ENCODE assay signal across 11 cellular contexts in genomic region chr4:67699603-67700002, GRCh38. TPM values are rescaled to one million over a fixed set of nuclear protein-coding genes. Genes with fewer than 3 reads are reported as not detected.
DNase-seq lines count a peak whose midpoint lies in the region; ATAC-seq and TF ChIP-seq lines count a peak whose summit lies in the region.
"Had no signal": no experiment of that assay in that cellular context is flagged by ENCODE, and none has a peak within 500 bp of the region (broad histone marks: within the 10 kb centered on the region; RNA-seq: fewer than 3 reads in every experiment).

No MANE protein-coding gene starts in this region.

- H3K27me3 Mint-ChIP-seq in activated CD4-positive, alpha-beta T cell treated with anti-CD3 and anti-CD28 coated beads, Interleukin-2, amount 10 ng/mL, durations not matched to agents 7 days and 5 days: no peaks in the 10 kb centered on the region
- no peaks in the 10 kb centered on the region for H3K27me3 Mint-ChIP-seq in T-helper 17 cell
- H3K27me3 Mint-ChIP-seq in stimulated activated naive B cell treated with anti-CD40 and anti-IgM and Interleukin-4, amounts not matched to agents 10 μg/mL and 1 μg/mL and 100 μg/mL, for 72 hours: no peaks in the 10 kb centered on the region

- peaks cover 57% of the 10 kb centered on the region for H3K4me1 Mint-ChIP-seq in activated CD4-positive, alpha-beta T cell treated with anti-CD3 and anti-CD28 coated beads, Interleukin-2, amount 10 ng/mL, durations not matched to agents 7 days and 5 days
- peaks cover 40% of the 10 kb centered on the region for H3K4me1 Mint-ChIP-seq in T-helper 17 cell
- H3K4me1 Mint-ChIP-seq in stimulated activated naive B cell treated with anti-CD40 and anti-IgM and Interleukin-4, amounts not matched to agents 10 μg/mL and 1 μg/mL and 100 μg/mL, for 72 hours: peaks cover 19 to 30% of the 10 kb centered on the region in 2 donors

- no peak for ATAC-seq in T-helper 17 cell
- ATAC-seq in stimulated activated naive B cell treated with anti-CD40 and anti-IgM and Interleukin-4, amounts not matched to agents 10 μg/mL and 1 μg/mL and 100 μg/mL, for 72 hours (replicated peaks): no peak

- peaks cover 7% of the 10 kb centered on the region for H3K9me3 Mint-ChIP-seq in activated CD4-positive, alpha-beta T cell treated with anti-CD3 and anti-CD28 coated beads, Interleukin-2, amount 10 ng/mL, durations not matched to agents 7 days and 5 days
- peaks cover 0 to 3% of the 10 kb centered on the region in 2 donors for H3K9me3 Mint-ChIP-seq in stimulated activated naive B cell treated with anti-CD40 and anti-IgM and Interleukin-4, amounts not matched to agents 10 μg/mL and 1 μg/mL and 100 μg/mL, for 72 hours

- H3K9me3 ChIP-seq in T-helper 17 cell (ENCODE audit: control insufficient read depth, low read length, poor library complexity, severe bottlenecking): no peaks in the 10 kb centered on the region

- TF ChIP-seq CTCF in foreskin fibroblast (IDR thresholded peaks at IDR 0.05; ENCODE audit: low read depth, low read length): no peak

- no peak for DNase-seq in activated CD4-positive, alpha-beta T cell treated with anti-CD3 and anti-CD28 coated beads, Interleukin-2, amount 10 ng/mL, durations not matched to agents 7 days and 5 days
- DNase-seq in activated CD4-positive, alpha-beta T cell treated with anti-CD3 and anti-CD28 coated beads for 4 hours: no peak
- no peak for DNase-seq in T-helper 17 cell
- no peak for DNase-seq in foreskin fibroblast
- DNase-seq in stimulated activated naive B cell treated with anti-CD40 and anti-IgM and Interleukin-4, amounts not matched to agents 10 μg/mL and 1 μg/mL and 100 μg/mL, for 72 hours: no peak
- DNase-seq in G401 (ENCODE audit: low spot score): no peak
- DNase-seq in EL: no peak
- DNase-seq in H4 (ENCODE audit: low spot score): no peak
- DNase-seq: GOT3, NCI-H446 had no signal

- POLR2A ChIA-PET in activated CD4-positive, alpha-beta T cell treated with anti-CD3 and anti-CD28 coated beads, Interleukin-2, amount 10 ng/mL, durations not matched to agents 7 days and 5 days (lab: Charles Lee): no interaction called here

- peaks cover 54% of the 10 kb centered on the region for H3K36me3 Mint-ChIP-seq in activated CD4-positive, alpha-beta T cell treated with anti-CD3 and anti-CD28 coated beads, Interleukin-2, amount 10 ng/mL, durations not matched to agents 7 days and 5 days (ENCODE audit: low read depth)
- H3K36me3 Mint-ChIP-seq in T-helper 17 cell (ENCODE audit: low read depth): peaks cover 10% of the 10 kb centered on the region
- peaks cover 16 to 39% of the 10 kb centered on the region in 2 donors for H3K36me3 Mint-ChIP-seq in stimulated activated naive B cell treated with anti-CD40 and anti-IgM and Interleukin-4, amounts not matched to agents 10 μg/mL and 1 μg/mL and 100 μg/mL, for 72 hours

- H3K4me3 ChIP-seq in foreskin fibroblast (ENCODE audit: low read depth in 1 of 2, low read length in 2 of 2): peak overlapping the region; percentile 72 to 81

- H3K27ac Mint-ChIP-seq in activated CD4-positive, alpha-beta T cell treated with anti-CD3 and anti-CD28 coated beads, Interleukin-2, amount 10 ng/mL, durations not matched to agents 7 days and 5 days: peak overlapping the region; percentile 96
- H3K27ac Mint-ChIP-seq in T-helper 17 cell: peak overlapping the region; percentile 92
- peak overlapping the region; percentile 9 for H3K27ac Mint-ChIP-seq in stimulated activated naive B cell treated with anti-CD40 and anti-IgM and Interleukin-4, amounts not matched to agents 10 μg/mL and 1 μg/mL and 100 μg/mL, for 72 hours

- peak overlapping the region; percentile 92 for H3K4me3 Mint-ChIP-seq in activated CD4-positive, alpha-beta T cell treated with anti-CD3 and anti-CD28 coated beads, Interleukin-2, amount 10 ng/mL, durations not matched to agents 7 days and 5 days
- peak overlapping the region; percentile 97 for H3K4me3 Mint-ChIP-seq in T-helper 17 cell
- peak overlapping the region; percentile 98 for H3K4me3 Mint-ChIP-seq in stimulated activated naive B cell treated with anti-CD40 and anti-IgM and Interleukin-4, amounts not matched to agents 10 μg/mL and 1 μg/mL and 100 μg/mL, for 72 hours

- CTCF ChIA-PET in activated CD4-positive, alpha-beta T cell treated with anti-CD3 and anti-CD28 coated beads, Interleukin-2, amount 10 ng/mL, durations not matched to agents 7 days and 5 days (lab: Charles Lee): interaction anchor here (0.7 to 0.9 kb wide), 2 partner anchors 12 to 205 kb away, joined by 3 read pairs; no protein-coding TSS in a partner anchor

- in situ Hi-C loops in G401 (cut with HindIII; ENCODE audit: low sequenced_read_pairs): no loop called here

RNA-seq across cellular contexts. Expression of gene UBA6, which starts 1.4 kb away (rescaled TPM):
- total RNA-seq in activated CD4-positive, alpha-beta T cell treated with anti-CD3 and anti-CD28 coated beads, Interleukin-2, amount 10 ng/mL, durations not matched to agents 7 days and 5 days: 10 to 100 TPM; 73.3 to 82.0 TPM
- total RNA-seq in T-helper 17 cell: 10 to 100 TPM; 43.7 to 54.8 TPM
- 28.4 and 98.3 TPM in 2 replicates for total RNA-seq in G401 (2014; rRNA removed; shearing (Covaris generic))
- 85.9 and 123 TPM in 2 replicates for total RNA-seq in H4 (2014; rRNA removed; shearing (Covaris generic))

RNA-seq across cellular contexts. Expression of gene GNRHR, which starts 54.6 kb away (rescaled TPM):
- total RNA-seq in activated CD4-positive, alpha-beta T cell treated with anti-CD3 and anti-CD28 coated beads, Interleukin-2, amount 10 ng/mL, durations not matched to agents 7 days and 5 days: not detected
- not detected for total RNA-seq in T-helper 17 cell
- total RNA-seq in G401 (2014; rRNA removed; shearing (Covaris generic)): not detected in 2 replicates
- not detected in 2 replicates for total RNA-seq in H4 (2014; rRNA removed; shearing (Covaris generic))
- total RNA-seq: lower leg skin had no signal

Comparison
In these comparisons a context has a peak if more than half of its experiments do, and no peak if none do; other contexts are left out.
1. H3K27ac Mint-ChIP-seq: peak in every context shown above with its lines; median percentile 96 in activated CD4-positive, alpha-beta T cell treated with anti-CD3 and anti-CD28 coated beads, Interleukin-2, amount 10 ng/mL, durations not matched to agents 7 days and 5 days; 92 in T-helper 17 cell; 9 in stimulated activated naive B cell treated with anti-CD40 and anti-IgM and Interleukin-4, amounts not matched to agents 10 μg/mL and 1 μg/mL and 100 μg/mL, for 72 hours.